8 cellular contexts compared by ENCODE assay signal in the genomic region with DNA sequence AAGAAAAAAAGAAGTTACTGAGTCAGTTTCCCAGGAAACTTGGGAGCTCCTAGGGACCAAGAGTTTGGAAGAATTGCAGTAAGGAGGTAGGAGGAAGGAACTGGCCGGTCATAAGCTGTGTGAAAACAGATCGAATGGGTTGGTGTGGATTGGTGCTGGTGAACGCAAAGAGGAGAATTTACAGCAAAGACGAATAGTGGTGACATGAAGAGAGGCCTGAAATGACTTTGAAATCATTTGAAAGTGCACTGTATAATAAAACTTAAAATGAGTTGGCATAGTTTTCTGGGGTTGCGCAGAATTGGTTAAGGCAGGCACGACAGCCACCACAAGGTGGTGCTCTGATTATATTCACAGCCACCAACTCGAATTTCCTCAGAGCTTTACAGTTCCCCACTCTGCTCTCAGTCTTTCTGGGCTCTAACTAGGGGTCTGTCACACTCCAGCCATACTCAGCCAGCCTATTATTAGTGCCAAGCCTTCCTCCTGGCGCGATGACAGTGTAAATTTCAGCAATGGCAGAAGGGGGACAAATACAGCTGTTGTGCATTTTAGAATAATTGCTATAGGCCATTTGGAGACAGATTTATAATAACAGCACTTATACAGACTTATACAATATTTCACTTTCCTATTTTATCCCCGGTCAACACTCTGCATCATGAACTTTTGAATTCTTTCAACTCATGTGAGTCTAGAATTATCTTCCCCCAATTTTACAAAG. TPM values are rescaled to one million over a fixed set of nuclear protein-coding genes. Genes with fewer than 3 reads are reported as not detected.
DNase-seq lines count a peak whose midpoint lies in the region; ATAC-seq and TF ChIP-seq lines count a peak whose summit lies in the region.

No MANE protein-coding gene starts in this region.

- no peaks in the 10 kb centered on the region for H3K36me3 ChIP-seq in CD8-positive, alpha-beta T cell (ENCODE audit: insufficient read depth, low read length)

- peak in 6 of 7 experiments; percentile 18 to 58 (median 29) for DNase-seq in CD8-positive, alpha-beta T cell
- DNase-seq in NCI-H526 (lab: John Stamatoyannopoulos, UW) (peak; percentile 46 to 86), glutamatergic neuron (peak; percentile 48), progenitor cell of endocrine pancreas (ENCODE audit: low spot score, unreplicated experiment) (no peak), T1000 (lab: John Stamatoyannopoulos, UW) (no peak)

- TF ChIP-seq CTCF in CD8-positive, alpha-beta T cell (IDR thresholded peaks at IDR 0.05): peak; percentile 70
- TF ChIP-seq CTCF in glutamatergic neuron (IDR thresholded peaks at IDR 0.05; ENCODE audit: partially characterized antibody, unreplicated experiment) (peak; percentile 82), progenitor cell of endocrine pancreas (IDR thresholded peaks at IDR 0.05; ENCODE audit: unreplicated experiment) (peak; percentile 73)

- H3K27ac ChIP-seq in CD8-positive, alpha-beta T cell (ENCODE audit: low read depth, low read length): no peak overlapping the region

- no peak overlapping the region for H3K4me3 ChIP-seq in CD8-positive, alpha-beta T cell (ENCODE audit: low read depth, low read length)

- no peaks in the 10 kb centered on the region for H3K27me3 Mint-ChIP-seq in CD8-positive, alpha-beta T cell (ENCODE audit: low read depth)
- no peaks in the 10 kb centered on the region for H3K27me3 Mint-ChIP-seq in activated T-helper 17 cell treated with anti-CD3 and anti-CD28 coated beads, Interleukin-2, amount 50 U/mL, for 72 hours
- H3K27me3 Mint-ChIP-seq in glutamatergic neuron (ENCODE audit: unreplicated experiment): peaks cover 2% of the 10 kb centered on the region
- peaks cover 24% of the 10 kb centered on the region for H3K27me3 Mint-ChIP-seq in progenitor cell of endocrine pancreas

- no peak overlapping the region for H3K27ac Mint-ChIP-seq in CD8-positive, alpha-beta T cell
- no peak overlapping the region for H3K27ac Mint-ChIP-seq in activated T-helper 17 cell treated with anti-CD3 and anti-CD28 coated beads, Interleukin-2, amount 50 U/mL, for 72 hours
- H3K27ac Mint-ChIP-seq in glutamatergic neuron (ENCODE audit: unreplicated experiment): no peak overlapping the region
- no peak overlapping the region for H3K27ac Mint-ChIP-seq in progenitor cell of endocrine pancreas

- CTCF ChIA-PET in CD8-positive, alpha-beta T cell (lab: Charles Lee): interaction anchor here (0.6 to 10.0 kb wide), 41 partner anchors 9 to 535 kb away, joined by 3 to 299 read pairs (median 4); partner anchors contain the start of gene USP28

- H3K27me3 ChIP-seq in CD8-positive, alpha-beta T cell (ENCODE audit: insufficient read depth, low read length): no peaks in the 10 kb centered on the region

- no peaks in the 10 kb centered on the region for H3K36me3 Mint-ChIP-seq in CD8-positive, alpha-beta T cell
- H3K36me3 Mint-ChIP-seq in activated T-helper 17 cell treated with anti-CD3 and anti-CD28 coated beads, Interleukin-2, amount 50 U/mL, for 72 hours (ENCODE audit: low read depth): no peaks in the 10 kb centered on the region
- H3K36me3 Mint-ChIP-seq in glutamatergic neuron (ENCODE audit: unreplicated experiment) (no peaks in the 10 kb centered on the region), progenitor cell of endocrine pancreas (ENCODE audit: insufficient read depth) (no peaks in the 10 kb centered on the region)

- peaks cover 2% of the 10 kb centered on the region for H3K4me1 Mint-ChIP-seq in CD8-positive, alpha-beta T cell (ENCODE audit: low read depth)
- H3K4me1 Mint-ChIP-seq in activated T-helper 17 cell treated with anti-CD3 and anti-CD28 coated beads, Interleukin-2, amount 50 U/mL, for 72 hours: no peaks in the 10 kb centered on the region
- H3K4me1 Mint-ChIP-seq in glutamatergic neuron (ENCODE audit: low read depth, unreplicated experiment) (peaks cover 16% of the 10 kb centered on the region), progenitor cell of endocrine pancreas (ENCODE audit: low read depth) (peaks cover 1% of the 10 kb centered on the region)

- POLR2A ChIA-PET in CD8-positive, alpha-beta T cell (lab: Charles Lee): interaction anchor here (0.7 kb wide), 1 partner anchor 109 kb away, joined by 3 read pairs; no protein-coding TSS in a partner anchor

- ATAC-seq in CD8-positive, alpha-beta T cell: peak; percentile 42
- ATAC-seq in GM21529 (IDR thresholded peaks at IDR 0.05; ENCODE audit: unreplicated experiment) (peak; percentile 56), GM21723 (IDR thresholded peaks at IDR 0.05; ENCODE audit: unreplicated experiment) (no peak)
- peak; percentile 69 for ATAC-seq in activated T-helper 17 cell treated with anti-CD3 and anti-CD28 coated beads, Interleukin-2, amount 50 U/mL, for 72 hours (replicated peaks)

- H3K9me3 ChIP-seq in CD8-positive, alpha-beta T cell (ENCODE audit: low read length): no peaks in the 10 kb centered on the region

- no peaks in the 10 kb centered on the region for H3K4me1 ChIP-seq in CD8-positive, alpha-beta T cell (ENCODE audit: insufficient read depth, low read length)

- intact Hi-C loops in CD8-positive, alpha-beta T cell (cut with DNase I, micrococcal nuclease): loop anchor here (1.0 to 5.0 kb wide), 5 partner anchors 98 to 365 kb away; no protein-coding TSS in a partner anchor

- no peaks in the 10 kb centered on the region for H3K9me3 Mint-ChIP-seq in CD8-positive, alpha-beta T cell
- H3K9me3 Mint-ChIP-seq in activated T-helper 17 cell treated with anti-CD3 and anti-CD28 coated beads, Interleukin-2, amount 50 U/mL, for 72 hours: no peaks in the 10 kb centered on the region
- H3K9me3 Mint-ChIP-seq in glutamatergic neuron (ENCODE audit: unreplicated experiment) (no peaks in the 10 kb centered on the region), progenitor cell of endocrine pancreas (ENCODE audit: low read depth) (no peaks in the 10 kb centered on the region)

- no peak overlapping the region for H3K4me3 Mint-ChIP-seq in CD8-positive, alpha-beta T cell
- H3K4me3 Mint-ChIP-seq in activated T-helper 17 cell treated with anti-CD3 and anti-CD28 coated beads, Interleukin-2, amount 50 U/mL, for 72 hours: no peak overlapping the region
- H3K4me3 Mint-ChIP-seq in glutamatergic neuron (ENCODE audit: unreplicated experiment) (no peak overlapping the region), progenitor cell of endocrine pancreas (ENCODE audit: low read depth) (no peak overlapping the region)

RNA-seq across cellular contexts. Expression of gene HTR3B, which starts 8.3 kb away (rescaled TPM):
- not detected for total RNA-seq in CD8-positive, alpha-beta T cell
- total RNA-seq in activated T-helper 17 cell treated with anti-CD3 and anti-CD28 coated beads, Interleukin-2, amount 50 U/mL, for 72 hours: not detected
- total RNA-seq in glutamatergic neuron (ENCODE audit: unreplicated experiment) (not detected), progenitor cell of endocrine pancreas (not detected in 2 replicates)

RNA-seq across cellular contexts. Expression of gene USP28, which starts 20.9 kb away (rescaled TPM):
- total RNA-seq in CD8-positive, alpha-beta T cell: 1 to 10 TPM; 6.4 to 6.8 TPM
- total RNA-seq in activated T-helper 17 cell treated with anti-CD3 and anti-CD28 coated beads, Interleukin-2, amount 50 U/mL, for 72 hours: 10 to 100 TPM; 42.0 to 66.8 TPM
- total RNA-seq in glutamatergic neuron (ENCODE audit: unreplicated experiment): 20.0 TPM
- total RNA-seq in progenitor cell of endocrine pancreas: 54.8 and 56.4 TPM in 2 replicates

Comparison
In these comparisons a context has a peak if more than half of its experiments do, and no peak if none do; other contexts are left out.
1. DNase-seq: peak in CD8-positive, alpha-beta T cell (6 of 7), NCI-H526 (2 of 2) and glutamatergic neuron (single experiment); none in progenitor cell of endocrine pancreas (single experiment) and T1000 (single experiment).
2. Peak in every context shown above with its lines, with median percentiles within 50 percentile points of each other: CTCF ChIP-seq.